ENCODE assay signal across 8 cellular contexts in the genomic region with DNA sequence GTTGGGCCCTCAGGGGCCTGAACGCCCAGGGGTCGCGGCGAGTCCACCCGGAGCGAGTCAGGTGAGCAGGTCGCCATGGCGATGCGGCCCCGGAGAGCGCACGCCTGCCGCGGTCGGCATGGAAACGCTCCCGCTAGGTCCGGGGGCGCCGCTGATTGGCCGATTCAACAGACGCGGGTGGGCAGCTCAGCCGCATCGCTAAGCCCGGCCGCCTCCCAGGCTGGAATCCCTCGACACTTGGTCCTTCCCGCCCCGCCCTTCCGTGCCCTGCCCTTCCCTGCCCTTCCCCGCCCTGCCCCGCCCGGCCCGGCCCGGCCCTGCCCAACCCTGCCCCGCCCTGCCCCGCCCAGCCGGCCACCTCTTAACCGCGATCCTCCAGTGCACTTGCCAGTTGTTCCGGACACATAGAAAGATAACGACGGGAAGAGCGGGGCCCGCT. TPM values are rescaled to one million over a fixed set of nuclear protein-coding genes. Genes with fewer than 3 reads are reported as not detected.
DNase-seq lines count a peak whose midpoint lies in the region; ATAC-seq and TF ChIP-seq lines count a peak whose summit lies in the region.

Gene CCNA1 (plus strand): TSS at position 390 of the 439 bp plus-strand sequence. CDS start 562 bp downstream, outside the sequence.

- ATAC-seq in HG02943 (IDR thresholded peaks at IDR 0.05; ENCODE audit: low read depth, unreplicated experiment) (peak; percentile 62), HG02763 (IDR thresholded peaks at IDR 0.05; ENCODE audit: unreplicated experiment) (no peak)

- H2AFZ ChIP-seq in PC-9 = no peak within 1 kb of the TSS

- POLR2A ChIA-PET in PC-9 (lab: Charles Lee; ENCODE audit: unreplicated experiment) = no interaction called here

- peak within 1 kb of the TSS; percentile 43 for H3K4me3 ChIP-seq in SK-N-MC
- H3K4me3 ChIP-seq in endocrine pancreas (ENCODE audit: control insufficient read depth, insufficient read depth, low read length) = peak within 1 kb of the TSS; percentile 33
- no peak within 1 kb of the TSS for H3K4me3 ChIP-seq in PC-9

- TF ChIP-seq CTCF in GM10266 (IDR thresholded peaks at IDR 0.05; ENCODE audit: control insufficient read depth, insufficient read depth, low read depth, missing control alignments) (no peak), PC-9 (conservative IDR thresholded peaks at IDR 0.05) (no peak)

- CTCF ChIA-PET in PC-9 (lab: Charles Lee) = no interaction called here

- no TSS peak for BruUV-seq in PC-9 (replicated peaks; lab: Mats Ljungman, UMichigan)

- H3K9me3 ChIP-seq in SK-N-MC (ENCODE audit: low read depth, low read length) (no peaks in the 10 kb centered on the region), endocrine pancreas (ENCODE audit: control insufficient read depth, low read length) (no peaks in the 10 kb centered on the region), PC-9 (ENCODE audit: insufficient read depth, low read depth) (no peaks in the 10 kb centered on the region)

- H3K4me2 ChIP-seq in PC-9 = no peak within 1 kb of the TSS

- H3K27me3 ChIP-seq in endocrine pancreas (ENCODE audit: control insufficient read depth, insufficient read depth, low read length) = peaks cover 3% of the 10 kb centered on the region
- H3K27me3 ChIP-seq in PC-9 (ENCODE audit: insufficient read depth, low read depth) = no peaks in the 10 kb centered on the region

- H3K27ac ChIP-seq in SK-N-MC = no peak within 1 kb of the TSS
- H3K27ac ChIP-seq in PC-9 = no peak within 1 kb of the TSS

- H3K4me1 ChIP-seq in endocrine pancreas (ENCODE audit: control insufficient read depth, insufficient read depth, low read length) (no peaks in the 10 kb centered on the region), PC-9 (replicated peaks; ENCODE audit: insufficient read depth) (peaks cover 22% of the 10 kb centered on the region)

- DNase-seq in GM10266 (ENCODE audit: extremely low spot score) (peak; percentile 78), SK-N-MC (ENCODE audit: low read depth, low spot score) (no peak), myocyte (ENCODE audit: low read depth) (peak; percentile 22), PC-9 (no peak)
- no peak for DNase-seq in activated CD4-positive, CD25-positive, alpha-beta regulatory T cell treated with anti-CD3 and anti-CD28 coated beads, Interleukin-2, amount 50 U/mL, for 72 hours

- H3K9me2 ChIP-seq in PC-9 (ENCODE audit: insufficient read depth) = no peaks in the 10 kb centered on the region

- no peaks in the 10 kb centered on the region for H3K79me2 ChIP-seq in PC-9 (ENCODE audit: low read depth)

- intact Hi-C loops in PC-9 (cut with micrococcal nuclease; ENCODE audit: unreplicated experiment) = no loop called here

- peaks cover 16% of the 10 kb centered on the region for H3F3A ChIP-seq in PC-9 (ENCODE audit: insufficient read depth, low read depth)

- H4K20me1 ChIP-seq in PC-9 (ENCODE audit: insufficient read depth) = no peaks in the 10 kb centered on the region

- no peaks in the 10 kb centered on the region for H3K36me3 ChIP-seq in SK-N-MC (ENCODE audit: insufficient read depth, low read length)
- H3K36me3 ChIP-seq in endocrine pancreas (ENCODE audit: control insufficient read depth, insufficient read depth, low read length) = no peaks in the 10 kb centered on the region
- no peaks in the 10 kb centered on the region for H3K36me3 ChIP-seq in PC-9 (ENCODE audit: low read depth)

- H3K9ac ChIP-seq in SK-N-MC (ENCODE audit: insufficient read length) (no peak within 1 kb of the TSS), endocrine pancreas (ENCODE audit: control insufficient read depth, insufficient read depth, low read length) (peak within 1 kb of the TSS; percentile 20)

RNA-seq across cellular contexts. Expression of gene CCNA1, which starts in this region (rescaled TPM):
- total RNA-seq in myocyte = 0.47 and 1.3 TPM in 2 replicates
- 0.19 TPM for polyA plus RNA-seq in myocyte (2012)
- total RNA-seq in PC-9 (2021) = not detected in 2 replicates

Comparison
In these comparisons a context has a peak if more than half of its experiments do, and no peak if none do; other contexts are left out.
1. DNase-seq: peak in GM10266 (single experiment) and myocyte (single experiment); none in SK-N-MC (single experiment), activated CD4-positive, CD25-positive, alpha-beta regulatory T cell treated with anti-CD3 and anti-CD28 coated beads, Interleukin-2, amount 50 U/mL, for 72 hours (single experiment) and PC-9 (0 of 2).